Comparison of ENCODE assay signal across 12 cellular contexts in the genomic region with DNA sequence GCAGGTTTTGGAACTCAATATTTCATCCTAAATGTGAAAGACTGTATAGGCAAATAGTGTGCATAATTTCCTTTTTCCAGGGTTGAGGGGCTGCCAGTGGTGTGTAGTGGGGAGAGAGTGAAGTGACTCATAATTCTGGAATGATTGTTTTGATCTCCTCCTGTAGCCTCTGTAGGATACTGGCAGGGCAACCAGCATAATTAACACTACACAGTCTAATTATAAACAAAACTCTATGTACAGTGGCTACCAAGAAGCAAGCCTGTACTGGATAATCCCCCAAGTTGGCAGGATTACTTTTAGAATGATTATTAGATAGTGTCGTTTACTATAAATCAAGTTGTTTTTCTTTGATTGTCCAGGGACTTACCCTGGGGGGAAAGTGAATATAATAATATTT. TPM values are rescaled to one million over a fixed set of nuclear protein-coding genes. Genes with fewer than 3 reads are reported as not detected.
DNase-seq lines count a peak whose midpoint lies in the region; ATAC-seq and TF ChIP-seq lines count a peak whose summit lies in the region.
"Had no signal": no experiment of that assay in that cellular context is flagged by ENCODE, and none has a peak within 500 bp of the region (broad histone marks: within the 10 kb centered on the region; RNA-seq: fewer than 3 reads in every experiment).

No MANE protein-coding gene starts in this region.

- peaks cover 84% of the 10 kb centered on the region for H3K4me1 Mint-ChIP-seq in activated T-cell treated with anti-CD3 and anti-CD28 coated beads, Interleukin-2, amount 50 U/mL, for 72 hours (ENCODE audit: low read depth)

- peak overlapping the region; percentile 47 for H3K4me2 ChIP-seq in hepatocyte
- H3K4me2 ChIP-seq: neural progenitor cell had no signal

- no peak overlapping the region for H2AFZ ChIP-seq in hepatocyte
- H2AFZ ChIP-seq: neural progenitor cell had no signal

- H3K9me3 Mint-ChIP-seq in activated T-cell treated with anti-CD3 and anti-CD28 coated beads, Interleukin-2, amount 50 U/mL, for 72 hours: no peaks in the 10 kb centered on the region
- H3K9me3 Mint-ChIP-seq: neural progenitor cell had no signal

- H3K36me3 ChIP-seq in adrenal gland (replicated peaks in 1 of 2) (no peaks in the 10 kb centered on the region), hepatocyte (replicated peaks; ENCODE audit: insufficient read depth, low read depth) (no peaks in the 10 kb centered on the region), transverse colon (no peaks in the 10 kb centered on the region)
- H3K36me3 ChIP-seq: neural progenitor cell had no signal

- in situ Hi-C loops in transverse colon (cut with MboI; ENCODE audit: low pct_ligation_motif_present in 1 of 4, low pct_unique_long_range_greater_than_20kb in 1 of 4, low sequenced_read_pairs in 3 of 4): no loop called here

- H3K27me3 ChIP-seq in adrenal gland (no peaks in the 10 kb centered on the region), hepatocyte (no peaks in the 10 kb centered on the region), transverse colon (no peaks in the 10 kb centered on the region)
- H3K27me3 ChIP-seq: neural progenitor cell had no signal

- TF ChIP-seq EP300 in transverse colon (IDR thresholded peaks at IDR 0.05; ENCODE audit: low read depth): no peak

- H3K4me3 Mint-ChIP-seq in activated T-cell treated with anti-CD3 and anti-CD28 coated beads, Interleukin-2, amount 50 U/mL, for 72 hours: peak overlapping the region in 1 of 2 donors; percentile 15
- H3K4me3 Mint-ChIP-seq: neural progenitor cell had no signal

- H3K9me2 ChIP-seq in hepatocyte (replicated peaks; ENCODE audit: insufficient read depth): no peaks in the 10 kb centered on the region

- no peaks in the 10 kb centered on the region for H4K20me1 ChIP-seq in hepatocyte (ENCODE audit: insufficient read depth, poor library complexity, severe bottlenecking)

- H3K27ac ChIP-seq in adrenal gland: peak overlapping the region in 3 of 5 donors; percentile 22 to 41 (median 40)
- H3K27ac ChIP-seq in hepatocyte: peak overlapping the region; percentile 17
- peak overlapping the region; percentile 7 to 38 (median 15) for H3K27ac ChIP-seq in transverse colon
- H3K27ac ChIP-seq: neural progenitor cell had no signal

- peaks cover 0 to 4% of the 10 kb centered on the region in 2 donors for H3K36me3 Mint-ChIP-seq in activated T-cell treated with anti-CD3 and anti-CD28 coated beads, Interleukin-2, amount 50 U/mL, for 72 hours (ENCODE audit: insufficient read depth in 2 of 2)
- H3K36me3 Mint-ChIP-seq: neural progenitor cell had no signal

- TF ChIP-seq POLR2A in adrenal gland (IDR thresholded peaks at IDR 0.05) (no peak), transverse colon (IDR thresholded peaks at IDR 0.05) (no peak)

- H3K4me3 ChIP-seq in adrenal gland (no peak overlapping the region), hepatocyte (no peak overlapping the region), transverse colon (no peak overlapping the region)
- H3K4me3 ChIP-seq: neural progenitor cell had no signal

- intact Hi-C loops in adrenal gland (cut with DNase I) (no loop called here), transverse colon (cut with DNase I; ENCODE audit: low total_unique reads) (no loop called here)

- H3K9me3 ChIP-seq in adrenal gland (replicated peaks in 1 of 3) (no peaks in the 10 kb centered on the region), hepatocyte (ENCODE audit: low read depth) (no peaks in the 10 kb centered on the region), transverse colon (no peaks in the 10 kb centered on the region)

- peak overlapping the region; percentile 88 for H3K27ac Mint-ChIP-seq in activated T-cell treated with anti-CD3 and anti-CD28 coated beads, Interleukin-2, amount 50 U/mL, for 72 hours

- peaks cover 92% of the 10 kb centered on the region for H3K79me2 ChIP-seq in hepatocyte

- H3K27me3 Mint-ChIP-seq in activated T-cell treated with anti-CD3 and anti-CD28 coated beads, Interleukin-2, amount 50 U/mL, for 72 hours (ENCODE audit: low read depth): no peaks in the 10 kb centered on the region

- peaks cover 28 to 60% of the 10 kb centered on the region in 2 donors for H3K4me1 ChIP-seq in adrenal gland (replicated peaks in 1 of 2)
- H3K4me1 ChIP-seq in hepatocyte (ENCODE audit: insufficient read depth): peaks cover 17% of the 10 kb centered on the region
- H3K4me1 ChIP-seq in transverse colon: peaks cover 0 to 64% (median 18%) of the 10 kb centered on the region in 4 donors
- H3K4me1 ChIP-seq: neural progenitor cell had no signal

- WGBS in adrenal gland, 4 donors: 26 to 44% (median 35%) methylated on average over 1 of the region's 1 CpG
- 38% methylated on average over 1 of the region's 1 CpG for WGBS in hepatocyte (ENCODE audit: low lambda C conversion rate, missing lambda C conversion rate)
- 44 to 56% methylated on average over 1 of the region's 1 CpG for WGBS in transverse colon (ENCODE audit: low coverage in 1 of 2), 2 donors

- peak in 1 of 2 donors; percentile 28 for ATAC-seq in activated T-cell treated with anti-CD3 and anti-CD28 coated beads, Interleukin-2, amount 50 U/mL, for 72 hours (replicated peaks in 1 of 2)
- no peak for ATAC-seq in HG03139 (IDR thresholded peaks at IDR 0.05; ENCODE audit: unreplicated experiment)

- TF ChIP-seq CTCF in adrenal gland (IDR thresholded peaks at IDR 0.05) (no peak), hepatocyte (IDR thresholded peaks at IDR 0.05; ENCODE audit: poor library complexity) (no peak), transverse colon (IDR thresholded peaks at IDR 0.05) (no peak)

- no peak for DNase-seq in activated T-cell treated with anti-CD3 and anti-CD28 coated beads, Interleukin-2, amount 50 U/mL, for 72 hours
- DNase-seq in activated T-cell treated with anti-CD3 and anti-CD28 coated beads for 4 hours (no peak), adrenal gland (no peak), hepatocyte (ENCODE audit: low spot score) (peak; percentile 13), transverse colon (no peak), ureter (ENCODE audit: low spot score) (no peak), NCI-H2107 treated with DMSO at 0.1 percent for 48 hours (lab: John Stamatoyannopoulos, UW; ENCODE audit: unreplicated experiment) (no peak)
- DNase-seq: activated CD4-positive, alpha-beta T cell treated with anti-CD3 and anti-CD28 coated beads, Interleukin-2, amount 50 U/mL, for 1 hour; NCI-H524 treated with DMSO at 0.1 percent for 48 hours; stimulated activated naive CD4-positive, alpha-beta T cell had no signal

RNA-seq across cellular contexts. Expression of gene LNPEP, which starts 32.2 kb away (rescaled TPM):
- total RNA-seq in activated T-cell treated with anti-CD3 and anti-CD28 coated beads, Interleukin-2, amount 50 U/mL, for 72 hours: 10 to 100 TPM; 75.7 to 80.3 TPM
- 10 to 100 TPM; 13.1 to 35.4 (median 22.2) TPM for total RNA-seq in adrenal gland
- 1 to 10 TPM; 2.3 to 9.8 (median 3.2) TPM for polyA plus RNA-seq in adrenal gland
- 32.6 and 46.8 TPM in 2 replicates for total RNA-seq in hepatocyte
- polyA plus RNA-seq in hepatocyte: 4.9 and 7.1 TPM in 2 replicates
- total RNA-seq in transverse colon: 10 to 100 TPM in 3 of 4 donors, 1 to 10 TPM in 1; 7.2 to 40.5 (median 34.8) TPM
- 56.3 TPM for total RNA-seq in ureter
